ENCODE assay signal across 1 cellular context in genomic region chr3:24522155-24522579, GRCh38.
TF ChIP-seq lines count a peak whose summit lies in the region.

No MANE protein-coding gene starts in this region.

TF ChIP-seq in HepG2, 621 proteins besides CTCF, POLR2A, EP300 and RAD21 (continued from another document and continues in another):
- peak; percentile 52; the same call in 1 of the 2 replicates for TF ChIP-seq MYC (CRISPR knock-in tag; IDR thresholded peaks at IDR 0.05; ENCODE audit: borderline replicate concordance)
- peak; percentile 57; the same call in 1 of the 2 replicates for TF ChIP-seq JUNB (CRISPR knock-in tag; IDR thresholded peaks at IDR 0.05; ENCODE audit: borderline replicate concordance)
- peak; percentile 16; the same call in 1 of the 2 replicates for TF ChIP-seq ZNF746 (CRISPR knock-in tag; IDR thresholded peaks at IDR 0.05)
- peak; percentile 83; the same call in 1 of the 2 replicates for TF ChIP-seq ZNF292 (CRISPR knock-in tag; IDR thresholded peaks at IDR 0.05; ENCODE audit: borderline replicate concordance, low read depth)
- no peak; the same call in 1 of the 2 replicates for TF ChIP-seq IKZF5 (CRISPR knock-in tag; IDR thresholded peaks at IDR 0.05)
- TF ChIP-seq ZFP82 (CRISPR knock-in tag; IDR thresholded peaks at IDR 0.05; ENCODE audit: borderline replicate concordance): 0 out of 2 replicates have a peak, but pooled peaks have one; percentile 31
- peak; percentile 37; the same call in 1 of the 2 replicates for TF ChIP-seq MEF2D (CRISPR knock-in tag; IDR thresholded peaks at IDR 0.05)
- no peak for TF ChIP-seq HNF1A (IDR thresholded peaks at IDR 0.05; ENCODE audit: low read depth)
- TF ChIP-seq HNF1A (CRISPR knock-in tag; IDR thresholded peaks at IDR 0.05; ENCODE audit: borderline replicate concordance): 0 out of 2 replicates have a peak, but pooled peaks have one; percentile 21
- 0 out of 2 replicates have a peak, but pooled peaks have one; percentile 8 for TF ChIP-seq POGK (CRISPR knock-in tag; conservative IDR thresholded peaks at IDR 0.05)
- peak; percentile 40; the same call in 1 of the 2 replicates for TF ChIP-seq ZMYM3 (CRISPR knock-in tag; IDR thresholded peaks at IDR 0.05)
- peak; percentile 19; the same call in 1 of the 2 replicates for TF ChIP-seq FOSL2 (CRISPR knock-in tag; IDR thresholded peaks at IDR 0.05)
- TF ChIP-seq PHF21A (CRISPR knock-in tag; IDR thresholded peaks at IDR 0.05): peak; percentile 27; the same call in 1 of the 2 replicates
- TF ChIP-seq ZBTB39 (CRISPR knock-in tag; IDR thresholded peaks at IDR 0.05): 0 out of 2 replicates have a peak, but pooled peaks have one; percentile 20
- TF ChIP-seq ZGPAT (CRISPR knock-in tag; IDR thresholded peaks at IDR 0.05): 0 out of 2 replicates have a peak, but pooled peaks have one; percentile 27
- TF ChIP-seq ZNF619 (CRISPR knock-in tag; IDR thresholded peaks at IDR 0.05): no peak
- peak; percentile 18 for TF ChIP-seq MED8 (CRISPR knock-in tag; IDR thresholded peaks at IDR 0.05; ENCODE audit: insufficient replicate concordance)
- peak; percentile 66; the same call in 1 of the 2 replicates for TF ChIP-seq ZSCAN25 (CRISPR knock-in tag; IDR thresholded peaks at IDR 0.05)
- TF ChIP-seq NCOR1 (IDR thresholded peaks at IDR 0.05; ENCODE audit: borderline replicate concordance, low read length): peak; percentile 69; the same call in 1 of the 2 replicates
- TF ChIP-seq ZBTB7B (CRISPR knock-in tag; IDR thresholded peaks at IDR 0.05): peak; percentile 96
- 0 out of 2 replicates have a peak, but pooled peaks have one; percentile 59 for TF ChIP-seq CREBL2 (CRISPR knock-in tag; IDR thresholded peaks at IDR 0.05; ENCODE audit: borderline replicate concordance)
- no peak for TF ChIP-seq SRY (CRISPR knock-in tag; IDR thresholded peaks at IDR 0.05)
- TF ChIP-seq NFE2L1 (CRISPR knock-in tag; IDR thresholded peaks at IDR 0.05; ENCODE audit: borderline replicate concordance): 0 out of 2 replicates have a peak, but pooled peaks have one; percentile 48
- no peak for TF ChIP-seq FOXA1 (IDR thresholded peaks at IDR 0.05)
- TF ChIP-seq FOXA1 (CRISPR knock-in tag; IDR thresholded peaks at IDR 0.05): no peak
- 0 out of 2 replicates have a peak, but pooled peaks have one; percentile 69 for TF ChIP-seq KLF13 (CRISPR knock-in tag; IDR thresholded peaks at IDR 0.05)
- no peak for TF ChIP-seq SOX6 (IDR thresholded peaks at IDR 0.05)
- peak; percentile 49; the same call in 1 of the 2 replicates for TF ChIP-seq SOX6 (CRISPR knock-in tag; IDR thresholded peaks at IDR 0.05)
- no peak for TF ChIP-seq ZZZ3 (CRISPR knock-in tag; IDR thresholded peaks at IDR 0.05; ENCODE audit: borderline replicate concordance)
- TF ChIP-seq NCOA1 (CRISPR knock-in tag; IDR thresholded peaks at IDR 0.05): no peak
- TF ChIP-seq GFI1 (CRISPR knock-in tag; IDR thresholded peaks at IDR 0.05; ENCODE audit: borderline replicate concordance): 0 out of 2 replicates have a peak, but pooled peaks have one; percentile 45
- TF ChIP-seq AKNA (CRISPR knock-in tag; IDR thresholded peaks at IDR 0.05; ENCODE audit: borderline replicate concordance): no peak
- peak; percentile 59; the same call in 1 of the 2 replicates for TF ChIP-seq SMAD1 (CRISPR knock-in tag; IDR thresholded peaks at IDR 0.05; ENCODE audit: borderline replicate concordance, low read depth)
- no peak; the same call in 1 of the 2 replicates for TF ChIP-seq UBTF (CRISPR knock-in tag; IDR thresholded peaks at IDR 0.05)
- TF ChIP-seq ZNF776 (CRISPR knock-in tag; IDR thresholded peaks at IDR 0.05): 0 out of 2 replicates have a peak, but pooled peaks have one; percentile 14
- TF ChIP-seq GMEB2 (CRISPR knock-in tag; IDR thresholded peaks at IDR 0.05; ENCODE audit: low read depth): no peak
